Comparison of ENCODE assay signal across 1 cellular context in the genomic region with DNA sequence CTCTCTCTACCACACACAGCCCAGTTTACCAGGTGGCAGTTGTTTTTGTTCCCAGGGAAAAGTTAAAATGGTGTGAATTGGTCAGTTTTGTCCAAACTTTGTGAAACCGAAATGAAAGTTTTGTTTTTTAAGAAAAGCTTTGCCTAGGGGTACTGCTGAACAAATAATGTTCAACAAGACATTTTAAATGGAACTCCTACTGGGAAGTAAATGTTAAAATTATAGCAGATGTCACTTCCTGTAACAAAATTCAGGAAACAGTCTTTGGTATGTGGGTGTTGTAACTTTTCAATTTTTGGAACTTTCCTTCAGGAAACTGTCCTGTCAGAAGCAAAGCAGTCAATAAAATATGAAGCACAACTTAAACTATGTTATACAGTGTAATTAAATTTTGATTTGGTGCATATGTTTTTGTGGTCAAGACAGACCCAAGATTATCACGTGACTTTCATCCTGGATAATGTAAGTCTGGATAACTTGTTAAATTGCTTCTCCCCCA.
TF ChIP-seq lines count a peak whose summit lies in the region.

No MANE protein-coding gene starts in this region.

TF ChIP-seq in GM23338, 12 proteins besides CTCF, POLR2A, EP300 and RAD21 (continued from another document):
- TF ChIP-seq, protein P1, sequence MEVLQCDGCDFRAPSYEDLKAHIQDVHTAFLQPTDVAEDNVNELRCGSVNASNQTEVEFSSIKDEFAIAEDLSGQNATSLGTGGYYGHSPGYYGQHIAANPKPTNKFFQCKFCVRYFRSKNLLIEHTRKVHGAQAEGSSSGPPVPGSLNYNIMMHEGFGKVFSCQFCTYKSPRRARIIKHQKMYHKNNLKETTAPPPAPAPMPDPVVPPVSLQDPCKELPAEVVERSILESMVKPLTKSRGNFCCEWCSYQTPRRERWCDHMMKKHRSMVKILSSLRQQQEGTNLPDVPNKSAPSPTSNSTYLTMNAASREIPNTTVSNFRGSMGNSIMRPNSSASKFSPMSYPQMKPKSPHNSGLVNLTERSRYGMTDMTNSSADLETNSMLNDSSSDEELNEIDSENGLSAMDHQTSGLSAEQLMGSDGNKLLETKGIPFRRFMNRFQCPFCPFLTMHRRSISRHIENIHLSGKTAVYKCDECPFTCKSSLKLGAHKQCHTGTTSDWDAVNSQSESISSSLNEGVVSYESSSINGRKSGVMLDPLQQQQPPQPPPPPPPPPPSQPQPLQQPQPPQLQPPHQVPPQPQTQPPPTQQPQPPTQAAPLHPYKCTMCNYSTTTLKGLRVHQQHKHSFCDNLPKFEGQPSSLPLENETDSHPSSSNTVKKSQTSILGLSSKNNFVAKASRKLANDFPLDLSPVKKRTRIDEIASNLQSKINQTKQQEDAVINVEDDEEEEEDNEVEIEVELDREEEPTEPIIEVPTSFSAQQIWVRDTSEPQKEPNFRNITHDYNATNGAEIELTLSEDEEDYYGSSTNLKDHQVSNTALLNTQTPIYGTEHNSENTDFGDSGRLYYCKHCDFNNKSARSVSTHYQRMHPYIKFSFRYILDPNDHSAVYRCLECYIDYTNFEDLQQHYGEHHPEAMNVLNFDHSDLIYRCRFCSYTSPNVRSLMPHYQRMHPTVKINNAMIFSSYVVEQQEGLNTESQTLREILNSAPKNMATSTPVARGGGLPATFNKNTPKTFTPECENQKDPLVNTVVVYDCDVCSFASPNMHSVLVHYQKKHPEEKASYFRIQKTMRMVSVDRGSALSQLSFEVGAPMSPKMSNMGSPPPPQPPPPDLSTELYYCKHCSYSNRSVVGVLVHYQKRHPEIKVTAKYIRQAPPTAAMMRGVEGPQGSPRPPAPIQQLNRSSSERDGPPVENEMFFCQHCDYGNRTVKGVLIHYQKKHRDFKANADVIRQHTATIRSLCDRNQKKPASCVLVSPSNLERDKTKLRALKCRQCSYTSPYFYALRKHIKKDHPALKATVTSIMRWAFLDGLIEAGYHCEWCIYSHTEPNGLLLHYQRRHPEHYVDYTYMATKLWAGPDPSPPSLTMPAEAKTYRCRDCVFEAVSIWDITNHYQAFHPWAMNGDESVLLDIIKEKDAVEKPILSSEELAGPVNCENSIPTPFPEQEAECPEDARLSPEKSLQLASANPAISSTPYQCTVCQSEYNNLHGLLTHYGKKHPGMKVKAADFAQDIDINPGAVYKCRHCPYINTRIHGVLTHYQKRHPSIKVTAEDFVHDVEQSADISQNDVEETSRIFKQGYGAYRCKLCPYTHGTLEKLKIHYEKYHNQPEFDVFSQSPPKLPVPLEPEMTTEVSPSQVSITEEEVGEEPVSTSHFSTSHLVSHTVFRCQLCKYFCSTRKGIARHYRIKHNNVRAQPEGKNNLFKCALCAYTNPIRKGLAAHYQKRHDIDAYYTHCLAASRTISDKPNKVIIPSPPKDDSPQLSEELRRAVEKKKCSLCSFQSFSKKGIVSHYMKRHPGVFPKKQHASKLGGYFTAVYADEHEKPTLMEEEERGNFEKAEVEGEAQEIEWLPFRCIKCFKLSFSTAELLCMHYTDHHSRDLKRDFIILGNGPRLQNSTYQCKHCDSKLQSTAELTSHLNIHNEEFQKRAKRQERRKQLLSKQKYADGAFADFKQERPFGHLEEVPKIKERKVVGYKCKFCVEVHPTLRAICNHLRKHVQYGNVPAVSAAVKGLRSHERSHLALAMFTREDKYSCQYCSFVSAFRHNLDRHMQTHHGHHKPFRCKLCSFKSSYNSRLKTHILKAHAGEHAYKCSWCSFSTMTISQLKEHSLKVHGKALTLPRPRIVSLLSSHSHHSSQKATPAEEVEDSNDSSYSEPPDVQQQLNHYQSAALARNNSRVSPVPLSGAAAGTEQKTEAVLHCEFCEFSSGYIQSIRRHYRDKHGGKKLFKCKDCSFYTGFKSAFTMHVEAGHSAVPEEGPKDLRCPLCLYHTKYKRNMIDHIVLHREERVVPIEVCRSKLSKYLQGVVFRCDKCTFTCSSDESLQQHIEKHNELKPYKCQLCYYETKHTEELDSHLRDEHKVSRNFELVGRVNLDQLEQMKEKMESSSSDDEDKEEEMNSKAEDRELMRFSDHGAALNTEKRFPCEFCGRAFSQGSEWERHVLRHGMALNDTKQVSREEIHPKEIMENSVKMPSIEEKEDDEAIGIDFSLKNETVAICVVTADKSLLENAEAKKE (CRISPR knock-in tag; IDR thresholded peaks at IDR 0.05): no peak
- TF ChIP-seq EZH2 (IDR thresholded peaks at IDR 0.05; ENCODE audit: low read depth, unreplicated experiment) (no peak), CREB1 (CRISPR knock-in tag; IDR thresholded peaks at IDR 0.05; ENCODE audit: low read depth) (no peak), NANOG (IDR thresholded peaks at IDR 0.05; ENCODE audit: borderline replicate concordance) (no peak), ZNF331 (CRISPR knock-in tag; IDR thresholded peaks at IDR 0.05; ENCODE audit: low read depth) (no peak), ZNF114 (CRISPR knock-in tag; IDR thresholded peaks at IDR 0.05) (no peak), POLR2AphosphoS5 (IDR thresholded peaks at IDR 0.05; ENCODE audit: low read depth) (no peak), EZH2phosphoT487 (IDR thresholded peaks at IDR 0.05; ENCODE audit: unreplicated experiment) (no peak), JUNB (IDR thresholded peaks at IDR 0.05; ENCODE audit: unreplicated experiment) (no peak)
- TF ChIP-seq, protein P2, sequence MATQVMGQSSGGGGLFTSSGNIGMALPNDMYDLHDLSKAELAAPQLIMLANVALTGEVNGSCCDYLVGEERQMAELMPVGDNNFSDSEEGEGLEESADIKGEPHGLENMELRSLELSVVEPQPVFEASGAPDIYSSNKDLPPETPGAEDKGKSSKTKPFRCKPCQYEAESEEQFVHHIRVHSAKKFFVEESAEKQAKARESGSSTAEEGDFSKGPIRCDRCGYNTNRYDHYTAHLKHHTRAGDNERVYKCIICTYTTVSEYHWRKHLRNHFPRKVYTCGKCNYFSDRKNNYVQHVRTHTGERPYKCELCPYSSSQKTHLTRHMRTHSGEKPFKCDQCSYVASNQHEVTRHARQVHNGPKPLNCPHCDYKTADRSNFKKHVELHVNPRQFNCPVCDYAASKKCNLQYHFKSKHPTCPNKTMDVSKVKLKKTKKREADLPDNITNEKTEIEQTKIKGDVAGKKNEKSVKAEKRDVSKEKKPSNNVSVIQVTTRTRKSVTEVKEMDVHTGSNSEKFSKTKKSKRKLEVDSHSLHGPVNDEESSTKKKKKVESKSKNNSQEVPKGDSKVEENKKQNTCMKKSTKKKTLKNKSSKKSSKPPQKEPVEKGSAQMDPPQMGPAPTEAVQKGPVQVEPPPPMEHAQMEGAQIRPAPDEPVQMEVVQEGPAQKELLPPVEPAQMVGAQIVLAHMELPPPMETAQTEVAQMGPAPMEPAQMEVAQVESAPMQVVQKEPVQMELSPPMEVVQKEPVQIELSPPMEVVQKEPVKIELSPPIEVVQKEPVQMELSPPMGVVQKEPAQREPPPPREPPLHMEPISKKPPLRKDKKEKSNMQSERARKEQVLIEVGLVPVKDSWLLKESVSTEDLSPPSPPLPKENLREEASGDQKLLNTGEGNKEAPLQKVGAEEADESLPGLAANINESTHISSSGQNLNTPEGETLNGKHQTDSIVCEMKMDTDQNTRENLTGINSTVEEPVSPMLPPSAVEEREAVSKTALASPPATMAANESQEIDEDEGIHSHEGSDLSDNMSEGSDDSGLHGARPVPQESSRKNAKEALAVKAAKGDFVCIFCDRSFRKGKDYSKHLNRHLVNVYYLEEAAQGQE (IDR thresholded peaks at IDR 0.05; ENCODE audit: unreplicated experiment): no peak
- TF ChIP-seq, protein P3, sequence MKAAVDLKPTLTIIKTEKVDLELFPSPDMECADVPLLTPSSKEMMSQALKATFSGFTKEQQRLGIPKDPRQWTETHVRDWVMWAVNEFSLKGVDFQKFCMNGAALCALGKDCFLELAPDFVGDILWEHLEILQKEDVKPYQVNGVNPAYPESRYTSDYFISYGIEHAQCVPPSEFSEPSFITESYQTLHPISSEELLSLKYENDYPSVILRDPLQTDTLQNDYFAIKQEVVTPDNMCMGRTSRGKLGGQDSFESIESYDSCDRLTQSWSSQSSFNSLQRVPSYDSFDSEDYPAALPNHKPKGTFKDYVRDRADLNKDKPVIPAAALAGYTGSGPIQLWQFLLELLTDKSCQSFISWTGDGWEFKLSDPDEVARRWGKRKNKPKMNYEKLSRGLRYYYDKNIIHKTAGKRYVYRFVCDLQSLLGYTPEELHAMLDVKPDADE (IDR thresholded peaks at IDR 0.05): no peak
